Comparison of ENCODE assay signal across 11 cellular contexts in the genomic region with DNA sequence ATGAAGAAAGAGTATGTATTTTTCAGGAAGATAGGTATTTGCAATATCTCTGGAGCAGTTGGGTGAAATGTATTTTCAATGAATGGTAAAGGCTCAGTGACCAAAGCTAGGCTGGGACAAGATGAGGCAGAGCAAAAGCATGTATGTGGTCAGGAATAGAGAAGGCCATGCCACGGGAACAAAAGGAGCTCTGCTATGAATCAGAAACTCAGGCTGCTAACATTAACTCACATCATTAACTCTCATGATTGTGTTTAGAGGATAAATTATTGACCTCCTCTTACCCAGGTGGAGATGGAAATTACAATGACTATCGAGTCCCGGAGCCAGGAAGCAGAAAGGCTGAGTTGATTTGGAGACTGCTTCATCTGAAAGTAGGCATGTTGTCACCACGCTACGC.
"Had no signal": no experiment of that assay in that cellular context is flagged by ENCODE, and none has a peak within 500 bp of the region (broad histone marks: within the 10 kb centered on the region; RNA-seq: fewer than 3 reads in every experiment).

No MANE protein-coding gene starts in this region.

- H3K4me3 Mint-ChIP-seq: activated naive CD4-positive, alpha-beta T cell treated with anti-CD3 and anti-CD28 coated beads for 36 hours; activated T-helper 17 cell treated with anti-CD3 and anti-CD28 coated beads, Interleukin-2, amount 50 U/mL, for 72 hours; stimulated activated memory B cell treated with anti-CD40 and anti-IgM and Interleukin-4, amounts not matched to agents 10 μg/mL and 1 μg/mL and 100 μg/mL, for 72 hours had no signal

- H3K27me3 Mint-ChIP-seq: stimulated activated memory B cell treated with anti-CD40 and anti-IgM and Interleukin-4, amounts not matched to agents 10 μg/mL and 1 μg/mL and 100 μg/mL, for 72 hours had no signal

- H3K27ac Mint-ChIP-seq: activated naive CD4-positive, alpha-beta T cell treated with anti-CD3 and anti-CD28 coated beads for 36 hours; activated T-helper 17 cell treated with anti-CD3 and anti-CD28 coated beads, Interleukin-2, amount 50 U/mL, for 72 hours; stimulated activated memory B cell treated with anti-CD40 and anti-IgM and Interleukin-4, amounts not matched to agents 10 μg/mL and 1 μg/mL and 100 μg/mL, for 72 hours had no signal

- H3K36me3 Mint-ChIP-seq: stimulated activated memory B cell treated with anti-CD40 and anti-IgM and Interleukin-4, amounts not matched to agents 10 μg/mL and 1 μg/mL and 100 μg/mL, for 72 hours had no signal

- DNase-seq: activated CD4-positive, alpha-beta T cell treated with anti-CD3 and anti-CD28 coated beads for 48 hours; activated naive CD4-positive, alpha-beta T cell treated with anti-CD3 and anti-CD28 coated beads for 36 hours; brain microvascular endothelial cell; dorsolateral prefrontal cortex; esophagus squamous epithelium; foreskin fibroblast; left ventricle myocardium superior; SK-N-SH; T-helper 1 cell had no signal

- H3K9me3 Mint-ChIP-seq: activated naive CD4-positive, alpha-beta T cell treated with anti-CD3 and anti-CD28 coated beads for 36 hours; activated T-helper 17 cell treated with anti-CD3 and anti-CD28 coated beads, Interleukin-2, amount 50 U/mL, for 72 hours; stimulated activated memory B cell treated with anti-CD40 and anti-IgM and Interleukin-4, amounts not matched to agents 10 μg/mL and 1 μg/mL and 100 μg/mL, for 72 hours had no signal

- H3K4me1 Mint-ChIP-seq: activated T-helper 17 cell treated with anti-CD3 and anti-CD28 coated beads, Interleukin-2, amount 50 U/mL, for 72 hours; stimulated activated memory B cell treated with anti-CD40 and anti-IgM and Interleukin-4, amounts not matched to agents 10 μg/mL and 1 μg/mL and 100 μg/mL, for 72 hours had no signal
